1 cellular context compared by ENCODE assay signal in genomic region chr16:1770328-1771071, GRCh38.
TF ChIP-seq lines count a peak whose summit lies in the region.

No MANE protein-coding gene starts in this region.

TF ChIP-seq in K562, 482 proteins besides CTCF, POLR2A, EP300 and RAD21 (continued from another document and continues in another):
- TF ChIP-seq CUX1 (CRISPR knock-in tag; IDR thresholded peaks at IDR 0.05) (no peak), ZFP36 (IDR thresholded peaks at IDR 0.05; ENCODE audit: low read depth, low read length, partially characterized antibody) (no peak), ZC3H8 (IDR thresholded peaks at IDR 0.05) (no peak), CBX1 (IDR thresholded peaks at IDR 0.05; ENCODE audit: low read depth) (no peak), MAFK (IDR thresholded peaks at IDR 0.05; ENCODE audit: low read length) (no peak), DDX20 (tag; IDR thresholded peaks at IDR 0.05; ENCODE audit: low read depth) (no peak), MTA2 (IDR thresholded peaks at IDR 0.05; ENCODE audit: low read depth) (no peak), MEF2D (tag; conservative IDR thresholded peaks at IDR 0.05; ENCODE audit: low read depth) (no peak), ZBTB1 (CRISPR knock-in tag; IDR thresholded peaks at IDR 0.05; ENCODE audit: borderline replicate concordance, low read depth) (no peak), KLF1 (tag; IDR thresholded peaks at IDR 0.05) (no peak), E2F3 (CRISPR knock-in tag; IDR thresholded peaks at IDR 0.05) (no peak), ZBTB33 (CRISPR knock-in tag; IDR thresholded peaks at IDR 0.05) (peak; percentile 87), DMBX1 (CRISPR knock-in tag; IDR thresholded peaks at IDR 0.05; ENCODE audit: borderline replicate concordance) (no peak), CTCFL (IDR thresholded peaks at IDR 0.05; ENCODE audit: borderline replicate concordance, insufficient read depth, low read depth, low read length, poor library complexity, severe bottlenecking) (no peak), NFATC3 (IDR thresholded peaks at IDR 0.05) (no peak), SMARCC2 (IDR thresholded peaks at IDR 0.05; ENCODE audit: low read depth) (no peak), RFX1 (IDR thresholded peaks at IDR 0.05) (no peak), MEF2A (IDR thresholded peaks at IDR 0.05; ENCODE audit: control insufficient read depth, low read depth, low read length) (no peak), ZEB2 (IDR thresholded peaks at IDR 0.05) (no peak), CCNT2 (IDR thresholded peaks at IDR 0.05; ENCODE audit: borderline replicate concordance, extremely low read depth, insufficient read length, low read depth, low read length) (no peak), ERF (CRISPR knock-in tag; IDR thresholded peaks at IDR 0.05) (no peak), RBM39 (optimal IDR thresholded peaks at IDR 0.05; ENCODE audit: low read depth, low read length) (no peak), MXI1 (IDR thresholded peaks at IDR 0.05; ENCODE audit: low read depth, low read length) (no peak), JUND (IDR thresholded peaks at IDR 0.05; ENCODE audit: borderline replicate concordance, low read depth, low read length) (no peak), JUND (tag; IDR thresholded peaks at IDR 0.05; ENCODE audit: borderline replicate concordance, low read depth, low read length) (no peak), TAF9B (IDR thresholded peaks at IDR 0.05; ENCODE audit: partially characterized antibody) (no peak), ARID1B (IDR thresholded peaks at IDR 0.05) (no peak), ASH1L (IDR thresholded peaks at IDR 0.05; ENCODE audit: borderline replicate concordance, low read depth, partially characterized antibody) (no peak), RHOXF2B (CRISPR knock-in tag; conservative IDR thresholded peaks at IDR 0.05) (no peak), MYBL2 (IDR thresholded peaks at IDR 0.05; ENCODE audit: low read depth) (no peak), MYBL2 (CRISPR knock-in tag; IDR thresholded peaks at IDR 0.05; ENCODE audit: borderline replicate concordance) (no peak), DPF2 (IDR thresholded peaks at IDR 0.05) (no peak), LCOR (CRISPR knock-in tag; IDR thresholded peaks at IDR 0.05) (0 out of 2 replicates have a peak, but pooled peaks have one; percentile 42), CCAR2 (IDR thresholded peaks at IDR 0.05; ENCODE audit: low read depth, low read length) (no peak), RBM25 (IDR thresholded peaks at IDR 0.05; ENCODE audit: low read depth, low read length, severe bottlenecking) (no peak), ZNF436 (CRISPR knock-in tag; IDR thresholded peaks at IDR 0.05) (no peak), RBM22 (IDR thresholded peaks at IDR 0.05; ENCODE audit: low read depth, low read length, poor library complexity, severe bottlenecking) (peak; percentile 97), HDAC8 (tag; IDR thresholded peaks at IDR 0.05) (no peak), FOXJ3 (CRISPR knock-in tag; IDR thresholded peaks at IDR 0.05) (no peak), CEBPG (CRISPR knock-in tag; IDR thresholded peaks at IDR 0.05) (no peak), CEBPG (tag; conservative IDR thresholded peaks at IDR 0.05 in 1 of 2, IDR thresholded peaks at IDR 0.05 in 1 of 2) (no peak), ZKSCAN1 (IDR thresholded peaks at IDR 0.05; ENCODE audit: low read depth, low read length) (no peak), ELF1 (tag; IDR thresholded peaks at IDR 0.05) (no peak), ZNF696 (CRISPR knock-in tag; conservative IDR thresholded peaks at IDR 0.05) (no peak), TRIM28 (IDR thresholded peaks at IDR 0.05) (no peak), HSF4 (CRISPR knock-in tag; IDR thresholded peaks at IDR 0.05; ENCODE audit: borderline replicate concordance) (no peak), ZNF384 (IDR thresholded peaks at IDR 0.05; ENCODE audit: low read depth, low read length) (no peak)
- TF ChIP-seq, protein P1, sequence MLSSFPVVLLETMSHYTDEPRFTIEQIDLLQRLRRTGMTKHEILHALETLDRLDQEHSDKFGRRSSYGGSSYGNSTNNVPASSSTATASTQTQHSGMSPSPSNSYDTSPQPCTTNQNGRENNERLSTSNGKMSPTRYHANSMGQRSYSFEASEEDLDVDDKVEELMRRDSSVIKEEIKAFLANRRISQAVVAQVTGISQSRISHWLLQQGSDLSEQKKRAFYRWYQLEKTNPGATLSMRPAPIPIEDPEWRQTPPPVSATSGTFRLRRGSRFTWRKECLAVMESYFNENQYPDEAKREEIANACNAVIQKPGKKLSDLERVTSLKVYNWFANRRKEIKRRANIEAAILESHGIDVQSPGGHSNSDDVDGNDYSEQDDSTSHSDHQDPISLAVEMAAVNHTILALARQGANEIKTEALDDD (IDR thresholded peaks at IDR 0.05): no peak
- TF ChIP-seq, protein P2, sequence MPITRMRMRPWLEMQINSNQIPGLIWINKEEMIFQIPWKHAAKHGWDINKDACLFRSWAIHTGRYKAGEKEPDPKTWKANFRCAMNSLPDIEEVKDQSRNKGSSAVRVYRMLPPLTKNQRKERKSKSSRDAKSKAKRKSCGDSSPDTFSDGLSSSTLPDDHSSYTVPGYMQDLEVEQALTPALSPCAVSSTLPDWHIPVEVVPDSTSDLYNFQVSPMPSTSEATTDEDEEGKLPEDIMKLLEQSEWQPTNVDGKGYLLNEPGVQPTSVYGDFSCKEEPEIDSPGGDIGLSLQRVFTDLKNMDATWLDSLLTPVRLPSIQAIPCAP (CRISPR knock-in tag; IDR thresholded peaks at IDR 0.05; ENCODE audit: borderline replicate concordance): no peak
- TF ChIP-seq, protein P3, sequence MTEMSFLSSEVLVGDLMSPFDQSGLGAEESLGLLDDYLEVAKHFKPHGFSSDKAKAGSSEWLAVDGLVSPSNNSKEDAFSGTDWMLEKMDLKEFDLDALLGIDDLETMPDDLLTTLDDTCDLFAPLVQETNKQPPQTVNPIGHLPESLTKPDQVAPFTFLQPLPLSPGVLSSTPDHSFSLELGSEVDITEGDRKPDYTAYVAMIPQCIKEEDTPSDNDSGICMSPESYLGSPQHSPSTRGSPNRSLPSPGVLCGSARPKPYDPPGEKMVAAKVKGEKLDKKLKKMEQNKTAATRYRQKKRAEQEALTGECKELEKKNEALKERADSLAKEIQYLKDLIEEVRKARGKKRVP (CRISPR knock-in tag; IDR thresholded peaks at IDR 0.05): no peak
- TF ChIP-seq, protein P4, sequence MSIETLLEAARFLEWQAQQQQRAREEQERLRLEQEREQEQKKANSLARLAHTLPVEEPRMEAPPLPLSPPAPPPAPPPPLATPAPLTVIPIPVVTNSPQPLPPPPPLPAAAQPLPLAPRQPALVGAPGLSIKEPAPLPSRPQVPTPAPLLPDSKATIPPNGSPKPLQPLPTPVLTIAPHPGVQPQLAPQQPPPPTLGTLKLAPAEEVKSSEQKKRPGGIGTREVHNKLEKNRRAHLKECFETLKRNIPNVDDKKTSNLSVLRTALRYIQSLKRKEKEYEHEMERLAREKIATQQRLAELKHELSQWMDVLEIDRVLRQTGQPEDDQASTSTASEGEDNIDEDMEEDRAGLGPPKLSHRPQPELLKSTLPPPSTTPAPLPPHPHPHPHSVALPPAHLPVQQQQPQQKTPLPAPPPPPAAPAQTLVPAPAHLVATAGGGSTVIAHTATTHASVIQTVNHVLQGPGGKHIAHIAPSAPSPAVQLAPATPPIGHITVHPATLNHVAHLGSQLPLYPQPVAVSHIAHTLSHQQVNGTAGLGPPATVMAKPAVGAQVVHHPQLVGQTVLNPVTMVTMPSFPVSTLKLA (conservative IDR thresholded peaks at IDR 0.05): no peak
- TF ChIP-seq, protein P5, sequence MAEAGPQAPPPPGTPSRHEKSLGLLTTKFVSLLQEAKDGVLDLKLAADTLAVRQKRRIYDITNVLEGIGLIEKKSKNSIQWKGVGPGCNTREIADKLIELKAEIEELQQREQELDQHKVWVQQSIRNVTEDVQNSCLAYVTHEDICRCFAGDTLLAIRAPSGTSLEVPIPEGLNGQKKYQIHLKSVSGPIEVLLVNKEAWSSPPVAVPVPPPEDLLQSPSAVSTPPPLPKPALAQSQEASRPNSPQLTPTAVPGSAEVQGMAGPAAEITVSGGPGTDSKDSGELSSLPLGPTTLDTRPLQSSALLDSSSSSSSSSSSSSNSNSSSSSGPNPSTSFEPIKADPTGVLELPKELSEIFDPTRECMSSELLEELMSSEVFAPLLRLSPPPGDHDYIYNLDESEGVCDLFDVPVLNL (CRISPR knock-in tag; IDR thresholded peaks at IDR 0.05; ENCODE audit: low read depth): no peak
- TF ChIP-seq, protein P6, sequence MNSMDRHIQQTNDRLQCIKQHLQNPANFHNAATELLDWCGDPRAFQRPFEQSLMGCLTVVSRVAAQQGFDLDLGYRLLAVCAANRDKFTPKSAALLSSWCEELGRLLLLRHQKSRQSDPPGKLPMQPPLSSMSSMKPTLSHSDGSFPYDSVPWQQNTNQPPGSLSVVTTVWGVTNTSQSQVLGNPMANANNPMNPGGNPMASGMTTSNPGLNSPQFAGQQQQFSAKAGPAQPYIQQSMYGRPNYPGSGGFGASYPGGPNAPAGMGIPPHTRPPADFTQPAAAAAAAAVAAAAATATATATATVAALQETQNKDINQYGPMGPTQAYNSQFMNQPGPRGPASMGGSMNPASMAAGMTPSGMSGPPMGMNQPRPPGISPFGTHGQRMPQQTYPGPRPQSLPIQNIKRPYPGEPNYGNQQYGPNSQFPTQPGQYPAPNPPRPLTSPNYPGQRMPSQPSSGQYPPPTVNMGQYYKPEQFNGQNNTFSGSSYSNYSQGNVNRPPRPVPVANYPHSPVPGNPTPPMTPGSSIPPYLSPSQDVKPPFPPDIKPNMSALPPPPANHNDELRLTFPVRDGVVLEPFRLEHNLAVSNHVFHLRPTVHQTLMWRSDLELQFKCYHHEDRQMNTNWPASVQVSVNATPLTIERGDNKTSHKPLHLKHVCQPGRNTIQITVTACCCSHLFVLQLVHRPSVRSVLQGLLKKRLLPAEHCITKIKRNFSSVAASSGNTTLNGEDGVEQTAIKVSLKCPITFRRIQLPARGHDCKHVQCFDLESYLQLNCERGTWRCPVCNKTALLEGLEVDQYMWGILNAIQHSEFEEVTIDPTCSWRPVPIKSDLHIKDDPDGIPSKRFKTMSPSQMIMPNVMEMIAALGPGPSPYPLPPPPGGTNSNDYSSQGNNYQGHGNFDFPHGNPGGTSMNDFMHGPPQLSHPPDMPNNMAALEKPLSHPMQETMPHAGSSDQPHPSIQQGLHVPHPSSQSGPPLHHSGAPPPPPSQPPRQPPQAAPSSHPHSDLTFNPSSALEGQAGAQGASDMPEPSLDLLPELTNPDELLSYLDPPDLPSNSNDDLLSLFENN (IDR thresholded peaks at IDR 0.05; ENCODE audit: low read depth in 2 of 2, low read length in 2 of 2): no peak
